8 cellular contexts compared by ENCODE assay signal in the genomic region with DNA sequence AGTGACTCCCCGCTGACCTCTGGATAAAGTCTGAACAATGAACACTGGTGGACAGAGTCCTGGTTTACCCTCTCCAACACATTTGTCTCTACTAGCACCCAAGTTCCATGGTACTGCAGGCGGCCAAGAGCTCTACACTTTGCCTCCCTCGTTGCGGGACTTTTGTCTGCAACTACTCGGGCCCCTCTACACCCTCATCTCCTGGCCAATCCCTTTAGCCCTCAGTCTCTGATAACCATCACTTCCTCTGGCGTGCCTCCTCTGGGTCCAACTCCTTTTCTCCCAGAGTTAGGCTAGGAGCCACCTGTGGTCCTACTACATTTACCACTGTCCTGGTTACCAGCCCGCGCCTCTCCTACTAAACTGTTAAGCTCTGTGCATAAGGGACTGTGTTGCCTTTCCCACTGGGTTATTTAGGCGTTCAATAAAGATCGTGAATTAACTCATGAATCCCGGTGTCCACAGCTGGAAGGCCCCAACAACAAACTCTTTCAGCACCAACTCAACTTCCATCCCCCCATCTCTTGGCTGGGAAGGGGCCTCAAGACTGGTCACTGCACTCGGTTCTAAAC. TPM values are rescaled to one million over a fixed set of nuclear protein-coding genes. Genes with fewer than 3 reads are reported as not detected.
DNase-seq lines count a peak whose midpoint lies in the region; ATAC-seq and TF ChIP-seq lines count a peak whose summit lies in the region.

No MANE protein-coding gene starts in this region.

- no peak for TF ChIP-seq POLR2A in spleen (IDR thresholded peaks at IDR 0.05)

- intact Hi-C loops in CD14-positive monocyte (cut with micrococcal nuclease): no loop called here
- intact Hi-C loops in spleen (cut with DNase I; ENCODE audit: low total_unique reads): no loop called here

- H3K4me1 ChIP-seq in HUES6 (ENCODE audit: control insufficient read depth, insufficient read depth, low read length) (peaks cover 5% of the 10 kb centered on the region; the same call in 1 of the 2 replicates), iPS-20b (ENCODE audit: insufficient read depth, low read length) (no peaks in the 10 kb centered on the region; the same call in 1 of the 2 replicates), spleen (peaks cover 11 to 46% (median 31%) of the 10 kb centered on the region in 6 donors)

- H3K9me3 Mint-ChIP-seq in CD14-positive monocyte: no peaks in the 10 kb centered on the region
- H3K9me3 Mint-ChIP-seq in activated naive CD8-positive, alpha-beta T cell treated with anti-CD3 and anti-CD28 coated beads, Interleukin-2, amount 10 ng/mL, durations not matched to agents 7 days and 5 days: no peaks in the 10 kb centered on the region

- POLR2A ChIA-PET in activated naive CD8-positive, alpha-beta T cell treated with anti-CD3 and anti-CD28 coated beads, Interleukin-2, amount 10 ng/mL, durations not matched to agents 7 days and 5 days (lab: Charles Lee): interaction anchor here (1.0 to 1.8 kb wide), 4 partner anchors 15 to 23 kb away, joined by 3 to 5 read pairs (median 3); no protein-coding TSS in a partner anchor

- H3K9me3 ChIP-seq in HUES6 (ENCODE audit: control insufficient read depth, insufficient read depth, low read depth, low read length) (no peaks in the 10 kb centered on the region), iPS-20b (ENCODE audit: insufficient read depth, low read depth, low read length) (no peaks in the 10 kb centered on the region), spleen (no peaks in the 10 kb centered on the region)

- H3K27me3 ChIP-seq in HUES6 (ENCODE audit: control insufficient read depth, insufficient read depth, low read length): no peaks in the 10 kb centered on the region
- H3K27me3 ChIP-seq in iPS-20b (ENCODE audit: insufficient read depth, low read length): no peaks in the 10 kb centered on the region
- no peaks in the 10 kb centered on the region for H3K27me3 ChIP-seq in spleen (replicated peaks in 1 of 7)

- H3K27ac ChIP-seq in HUES6 (ENCODE audit: low read depth, low read length) (peak overlapping the region; percentile 67), iPS-20b (ENCODE audit: low read length) (peak overlapping the region; percentile 84), spleen (peak overlapping the region; percentile 82 to 93 (median 90))

- H3K36me3 ChIP-seq in HUES6 (ENCODE audit: control insufficient read depth, insufficient read depth, low read length): peaks cover 9% of the 10 kb centered on the region
- peaks cover 8% of the 10 kb centered on the region for H3K36me3 ChIP-seq in iPS-20b (ENCODE audit: insufficient read depth, low read depth, low read length)
- peaks cover 0 to 12% (median 6%) of the 10 kb centered on the region in 6 donors for H3K36me3 ChIP-seq in spleen

- DNase-seq in CD14-positive monocyte (ENCODE audit: low spot score) (no peak), spleen (no peak), retina (no peak)
- DNase-seq in activated naive CD8-positive, alpha-beta T cell treated with anti-CD3 and anti-CD28 coated beads, Interleukin-2, amount 10 ng/mL, durations not matched to agents 7 days and 5 days: no peak

- peak overlapping the region; percentile 87 to 97 (median 93) for H3K27ac Mint-ChIP-seq in CD14-positive monocyte
- peak overlapping the region; percentile 88 for H3K27ac Mint-ChIP-seq in activated naive CD8-positive, alpha-beta T cell treated with anti-CD3 and anti-CD28 coated beads, Interleukin-2, amount 10 ng/mL, durations not matched to agents 7 days and 5 days

- H3K9ac ChIP-seq in HUES6 (ENCODE audit: low read length): peak overlapping the region; percentile 91
- peak overlapping the region; percentile 90 for H3K9ac ChIP-seq in iPS-20b (ENCODE audit: low read depth, low read length)

- peak overlapping the region; percentile 86 for H3K4me3 ChIP-seq in HUES6 (ENCODE audit: low read depth, low read length)
- H3K4me3 ChIP-seq in iPS-20b (ENCODE audit: low read length): peak overlapping the region; percentile 99
- peak overlapping the region; percentile 54 to 90 (median 76) for H3K4me3 ChIP-seq in spleen

- peaks cover 15 to 17% of the 10 kb centered on the region in 2 donors for H3K36me3 Mint-ChIP-seq in CD14-positive monocyte
- H3K36me3 Mint-ChIP-seq in activated naive CD8-positive, alpha-beta T cell treated with anti-CD3 and anti-CD28 coated beads, Interleukin-2, amount 10 ng/mL, durations not matched to agents 7 days and 5 days: peaks cover 16% of the 10 kb centered on the region

- peaks cover 31% of the 10 kb centered on the region for H3K4me1 Mint-ChIP-seq in CD14-positive monocyte
- H3K4me1 Mint-ChIP-seq in activated naive CD8-positive, alpha-beta T cell treated with anti-CD3 and anti-CD28 coated beads, Interleukin-2, amount 10 ng/mL, durations not matched to agents 7 days and 5 days: peaks cover 32% of the 10 kb centered on the region

- TF ChIP-seq CTCF in CD14-positive monocyte (IDR thresholded peaks at IDR 0.05) (no peak), spleen (IDR thresholded peaks at IDR 0.05 in 8 of 11, conservative IDR thresholded peaks at IDR 0.05 in 3 of 11) (no peak)

- H3K27me3 Mint-ChIP-seq in CD14-positive monocyte (ENCODE audit: low read depth in 3 of 3): no peaks in the 10 kb centered on the region
- H3K27me3 Mint-ChIP-seq in activated naive CD8-positive, alpha-beta T cell treated with anti-CD3 and anti-CD28 coated beads, Interleukin-2, amount 10 ng/mL, durations not matched to agents 7 days and 5 days: no peaks in the 10 kb centered on the region

- ATAC-seq in activated naive CD8-positive, alpha-beta T cell treated with anti-CD3 and anti-CD28 coated beads, Interleukin-2, amount 10 ng/mL, durations not matched to agents 7 days and 5 days (ENCODE audit: low read depth): no peak
- ATAC-seq in GM19463 (IDR thresholded peaks at IDR 0.05; ENCODE audit: unreplicated experiment): no peak
- no peak for ATAC-seq in HG03159 (IDR thresholded peaks at IDR 0.05; ENCODE audit: unreplicated experiment)

- peak overlapping the region; percentile 97 to 100 for H3K4me3 Mint-ChIP-seq in CD14-positive monocyte
- peak overlapping the region; percentile 95 for H3K4me3 Mint-ChIP-seq in activated naive CD8-positive, alpha-beta T cell treated with anti-CD3 and anti-CD28 coated beads, Interleukin-2, amount 10 ng/mL, durations not matched to agents 7 days and 5 days

- WGBS in spleen, 5 donors: 43 to 53% (median 47%) methylated on average over 11 to 12 of the region's 12 CpGs

RNA-seq across cellular contexts. Expression of gene HDHD2, which starts 0.8 kb away (rescaled TPM):
- polyA plus RNA-seq in CD14-positive monocyte (10 to 100 TPM; 30.6 to 38.1 TPM), spleen (10 to 100 TPM; 19.7 to 24.1 (median 22.3) TPM)
- 10 to 100 TPM; 37.6 to 42.2 TPM for total RNA-seq in activated naive CD8-positive, alpha-beta T cell treated with anti-CD3 and anti-CD28 coated beads, Interleukin-2, amount 10 ng/mL, durations not matched to agents 7 days and 5 days
- 10 to 100 TPM; 26.6 to 39.6 (median 34.5) TPM for total RNA-seq in spleen

RNA-seq across cellular contexts. Expression of gene IER3IP1, which starts 26.6 kb away (rescaled TPM):
- 10 to 100 TPM; 14.4 to 17.2 TPM for polyA plus RNA-seq in CD14-positive monocyte
- total RNA-seq in activated naive CD8-positive, alpha-beta T cell treated with anti-CD3 and anti-CD28 coated beads, Interleukin-2, amount 10 ng/mL, durations not matched to agents 7 days and 5 days: 10 to 100 TPM; 10.8 to 11.0 TPM
- 10 to 100 TPM in 5 of 7 donors, 1 to 10 TPM in 2; 8.4 to 15.1 (median 11.5) TPM for total RNA-seq in spleen
- 10 to 100 TPM; 10.2 to 12.9 (median 12.3) TPM for polyA plus RNA-seq in spleen
